In the genomic region with DNA sequence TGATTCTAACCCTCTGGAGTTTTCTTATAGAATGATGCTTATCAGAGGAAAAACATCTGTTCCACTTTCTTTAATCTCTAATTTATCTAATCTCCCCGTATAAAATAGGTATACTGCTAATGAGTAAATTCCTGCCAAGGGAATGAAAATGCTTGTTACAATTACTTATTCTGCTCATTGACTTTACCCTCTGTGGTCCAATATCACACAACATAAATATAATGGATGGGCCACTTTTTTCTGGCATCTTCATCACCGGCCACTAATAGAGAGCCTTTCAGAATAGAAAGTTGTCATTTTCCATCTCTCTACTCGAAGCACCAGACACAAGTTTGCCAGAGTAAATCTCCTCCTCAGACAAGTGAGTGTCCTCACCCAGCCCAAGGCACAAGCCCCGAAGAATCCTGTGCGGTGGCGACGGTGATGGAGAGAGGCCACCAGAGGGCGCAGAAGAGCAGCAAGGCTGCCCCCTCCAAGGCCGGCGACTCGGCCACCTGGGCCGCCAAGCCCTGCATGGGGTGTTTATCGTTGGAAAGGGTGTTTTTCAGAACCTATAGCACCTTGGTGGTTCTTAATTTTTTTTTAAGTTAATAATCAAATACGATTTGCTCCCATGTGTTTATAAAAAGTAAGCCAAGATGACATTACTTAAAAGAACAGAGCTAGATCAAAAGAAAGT, we compare ENCODE assay signal across 8 cellular contexts.
A peak's percentile ranks its signal among the peaks of the same experiment; 100 is the strongest.
DNase-seq lines count a peak whose midpoint lies in the region; ATAC-seq and TF ChIP-seq lines count a peak whose summit lies in the region.

No MANE protein-coding gene starts in this region.

- no peaks in the 10 kb centered on the region for H3K9me3 ChIP-seq in right lobe of liver

- peaks cover 4% of the 10 kb centered on the region for H3K9me3 Mint-ChIP-seq in activated CD4-positive, alpha-beta T cell treated with anti-CD3 and anti-CD28 coated beads, Interleukin-2, amount 10 ng/mL, durations not matched to agents 24 days and 14 days

- no peaks in the 10 kb centered on the region for H3K4me1 ChIP-seq in right lobe of liver

- TF ChIP-seq CTCF in AG10803 (conservative IDR thresholded peaks at IDR 0.05; ENCODE audit: low read length) (peak; percentile 93), coronary artery (IDR thresholded peaks at IDR 0.05) (peak; percentile 81), right lobe of liver (IDR thresholded peaks at IDR 0.05) (peak; percentile 89 to 96 (median 95))

- H3K4me3 ChIP-seq in AG10803 (ENCODE audit: low read length) (no peak overlapping the region), coronary artery (no peak overlapping the region), right lobe of liver (no peak overlapping the region)

- intact Hi-C loops in activated CD4-positive, alpha-beta T cell treated with anti-CD3 and anti-CD28 coated beads, Interleukin-2, amount 10 ng/mL, durations not matched to agents 24 days and 14 days (cut with micrococcal nuclease), result loop anchor here (1.0 to 10.0 kb wide), 4 partner anchors 211 to 1239 kb away; a partner anchor contains a TSS
- intact Hi-C loops in right lobe of liver (cut with DNase I), result loop anchor here in 1 of 2 donors (10.0 kb wide), 2 partner anchors 211 to 481 kb away; a partner anchor contains a TSS

- no peaks in the 10 kb centered on the region for H3K36me3 ChIP-seq in right lobe of liver

- peak; percentile 98 for ATAC-seq in GM19035 (IDR thresholded peaks at IDR 0.05; ENCODE audit: unreplicated experiment)
- ATAC-seq in HG03196 (IDR thresholded peaks at IDR 0.05; ENCODE audit: unreplicated experiment), result peak; percentile 91
- ATAC-seq in right lobe of liver, result peak; percentile 98 to 100 (median 100)

- DNase-seq in AG10803 (ENCODE audit: low read depth), result peak; percentile 54
- peak; percentile 39 for DNase-seq in NCI-H460 (ENCODE audit: extremely low read depth, low read depth)
- peak; percentile 92 for DNase-seq in activated CD4-positive, alpha-beta T cell treated with anti-CD3 and anti-CD28 coated beads, Interleukin-2, amount 10 ng/mL, durations not matched to agents 24 days and 14 days
- DNase-seq in coronary artery (ENCODE audit: low spot score), result peak; percentile 85
- peak; percentile 81 to 84 (median 81) for DNase-seq in right lobe of liver
- peak; percentile 52 to 64 (median 54) for DNase-seq in stimulated activated CD4-positive, alpha-beta T cell treated with anti-CD3 and anti-CD28 coated beads, TNF-alpha, amount 100 ng/mL, for 4 hours (ENCODE audit: low read depth in 3 of 3)

- H3K36me3 Mint-ChIP-seq in activated CD4-positive, alpha-beta T cell treated with anti-CD3 and anti-CD28 coated beads, Interleukin-2, amount 10 ng/mL, durations not matched to agents 24 days and 14 days (ENCODE audit: low read depth), result no peaks in the 10 kb centered on the region

- WGBS in right lobe of liver (ENCODE audit: insufficient coverage, low coverage, low lambda C conversion rate, missing lambda C conversion rate), result under 1% methylated on average over 11 of the region's 14 CpGs

- H3K27me3 Mint-ChIP-seq in activated CD4-positive, alpha-beta T cell treated with anti-CD3 and anti-CD28 coated beads, Interleukin-2, amount 10 ng/mL, durations not matched to agents 24 days and 14 days, result peaks cover 13% of the 10 kb centered on the region

- no peak for TF ChIP-seq POLR2A in right lobe of liver (IDR thresholded peaks at IDR 0.05)

- H3K27me3 ChIP-seq in right lobe of liver, result no peaks in the 10 kb centered on the region

- H3K4me1 Mint-ChIP-seq in activated CD4-positive, alpha-beta T cell treated with anti-CD3 and anti-CD28 coated beads, Interleukin-2, amount 10 ng/mL, durations not matched to agents 24 days and 14 days, result peaks cover 2% of the 10 kb centered on the region

- H3K27ac ChIP-seq in coronary artery, result no peak overlapping the region
- H3K27ac ChIP-seq in right lobe of liver, result no peak overlapping the region

- no peak overlapping the region for H3K4me3 Mint-ChIP-seq in activated CD4-positive, alpha-beta T cell treated with anti-CD3 and anti-CD28 coated beads, Interleukin-2, amount 10 ng/mL, durations not matched to agents 24 days and 14 days

- no peak overlapping the region for H3K27ac Mint-ChIP-seq in activated CD4-positive, alpha-beta T cell treated with anti-CD3 and anti-CD28 coated beads, Interleukin-2, amount 10 ng/mL, durations not matched to agents 24 days and 14 days

Comparison
In these comparisons a context has a peak if more than half of its experiments do, and no peak if none do; other contexts are left out.
1. DNase-seq: peak in every context shown above with its lines; median percentile 92 in activated CD4-positive, alpha-beta T cell treated with anti-CD3 and anti-CD28 coated beads, Interleukin-2, amount 10 ng/mL, durations not matched to agents 24 days and 14 days; 85 in coronary artery; 81 in right lobe of liver; 54 in AG10803; 54 in stimulated activated CD4-positive, alpha-beta T cell treated with anti-CD3 and anti-CD28 coated beads, TNF-alpha, amount 100 ng/mL, for 4 hours; 39 in NCI-H460.